In the genomic region with DNA sequence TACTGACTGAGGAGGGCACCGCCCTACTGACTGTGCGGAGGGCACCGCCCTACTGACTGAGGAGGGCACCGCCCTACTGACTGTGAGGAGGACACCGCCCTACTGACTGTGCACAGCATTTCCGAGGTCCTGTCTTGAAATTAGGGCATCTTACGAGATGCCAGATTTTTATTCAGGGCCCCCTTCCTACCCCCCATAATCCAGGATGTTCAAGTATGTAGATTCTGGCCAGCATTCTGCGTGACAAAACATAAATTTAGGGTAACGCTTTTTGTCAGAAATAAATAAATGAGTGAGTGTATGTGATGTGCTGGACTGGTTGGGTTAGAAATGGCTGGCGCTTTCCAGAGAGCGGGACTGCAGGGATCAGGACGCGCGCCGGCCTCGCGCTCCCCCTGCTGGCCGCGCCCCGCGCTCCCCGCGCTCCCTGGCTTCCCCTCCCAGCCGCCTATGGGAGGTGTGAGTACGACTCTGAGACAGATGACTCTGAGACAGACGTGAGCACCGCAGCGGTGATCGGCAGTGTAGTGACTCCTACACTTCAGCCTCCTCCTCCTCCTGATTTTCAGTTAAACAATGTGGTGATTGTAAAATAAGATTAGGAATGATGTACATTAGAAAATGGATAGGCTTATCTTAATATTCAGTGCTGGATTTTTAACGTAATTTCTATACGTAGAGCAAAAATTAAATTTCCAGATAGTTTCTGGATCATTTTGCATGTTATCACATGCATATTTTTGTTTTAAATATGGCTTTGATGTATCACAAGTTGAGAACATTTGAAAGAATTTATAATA, we compare ENCODE assay signal across 8 cellular contexts.
A peak's percentile ranks its signal among the peaks of the same experiment; 100 is the strongest.
DNase-seq lines count a peak whose midpoint lies in the region; ATAC-seq and TF ChIP-seq lines count a peak whose summit lies in the region.

No MANE protein-coding gene starts in this region.

- no peaks in the 10 kb centered on the region for H3K9me3 Mint-ChIP-seq in nephron progenitor cell

- DNase-seq in Caki2 (ENCODE audit: low read depth) (peak; percentile 90), HL-60 (ENCODE audit: low read depth in 1 of 2, low spot score in 1 of 2) (peak; percentile 44 to 83), OCI-M2 (lab: John Stamatoyannopoulos, UW; ENCODE audit: unreplicated experiment) (peak; percentile 26), nephron progenitor cell (peak; percentile 83)
- DNase-seq in activated T-cell treated with anti-CD3 and anti-CD28 coated beads, Interleukin-2, amount 50 U/mL, for 1 hour: peak; percentile 77
- DNase-seq in stimulated activated naive CD4-positive, alpha-beta T cell treated with Interleukin-2 at 50 U/mL for 16 hours (lab: John Stamatoyannopoulos, UW): peak; percentile 68

- H3K4me3 ChIP-seq in HL-60 (replicated peaks; ENCODE audit: insufficient read depth, low read length): no peak overlapping the region

- in situ Hi-C loops in Caki2 (cut with HindIII; ENCODE audit: low pct_unique_long_range_greater_than_20kb, low sequenced_read_pairs): no loop called here

- H3K27ac ChIP-seq in HL-60 (replicated peaks): no peak overlapping the region

- no peaks in the 10 kb centered on the region for H3K27me3 ChIP-seq in HL-60 (ENCODE audit: insufficient read depth, poor library complexity, severe bottlenecking)

- H3K36me3 Mint-ChIP-seq in nephron progenitor cell (ENCODE audit: low read depth): no peaks in the 10 kb centered on the region

- H3K4me3 Mint-ChIP-seq in nephron progenitor cell: peak overlapping the region; percentile 64

- no peak overlapping the region for H3K27ac Mint-ChIP-seq in nephron progenitor cell

- TF ChIP-seq CTCF in HL-60 (IDR thresholded peaks at IDR 0.05; ENCODE audit: insufficient read depth, low read length) (peak; percentile 99), nephron progenitor cell (IDR thresholded peaks at IDR 0.05) (peak; percentile 91)

- H3K4me1 Mint-ChIP-seq in nephron progenitor cell: peaks cover 57% of the 10 kb centered on the region

- no peaks in the 10 kb centered on the region for H3K27me3 Mint-ChIP-seq in nephron progenitor cell (ENCODE audit: low read depth, poor library complexity)

- ATAC-seq in GM21360 (IDR thresholded peaks at IDR 0.05; ENCODE audit: unreplicated experiment) (peak; percentile 94), esophagus mucosa (peak; percentile 98)

Comparison
In these comparisons a context has a peak if more than half of its experiments do, and no peak if none do; other contexts are left out.
1. DNase-seq: peak in every context shown above with its lines; median percentile 90 in Caki2; 83 in nephron progenitor cell; 77 in activated T-cell treated with anti-CD3 and anti-CD28 coated beads, Interleukin-2, amount 50 U/mL, for 1 hour; 68 in stimulated activated naive CD4-positive, alpha-beta T cell treated with Interleukin-2 at 50 U/mL for 16 hours; 64 in HL-60; 26 in OCI-M2.